In the genomic region with DNA sequence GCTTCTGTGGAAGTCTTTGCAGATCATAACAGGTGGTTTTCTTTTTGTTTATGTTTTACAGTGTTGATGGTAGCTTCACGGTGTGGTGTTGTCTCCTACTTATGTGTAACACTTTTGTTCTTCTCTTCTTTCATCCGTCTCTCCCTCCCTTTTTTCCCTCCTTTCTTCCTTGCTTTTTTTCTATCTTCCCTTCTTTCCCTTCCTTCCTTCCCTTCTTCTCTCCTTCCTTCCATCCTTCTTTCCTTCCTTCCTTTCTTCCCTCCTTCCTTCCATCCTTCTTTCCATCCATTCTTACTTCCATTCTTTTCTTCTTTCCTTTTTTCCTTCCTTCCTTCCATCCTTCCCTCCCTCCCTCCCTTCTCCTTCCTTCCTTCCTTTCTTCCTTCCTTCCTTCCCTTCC, we compare ENCODE assay signal across 30 cellular contexts. TPM values are rescaled to one million over a fixed set of nuclear protein-coding genes. Genes with fewer than 3 reads are reported as not detected.
"Had no signal": no experiment of that assay in that cellular context is flagged by ENCODE, and none has a peak within 500 bp of the region (broad histone marks: within the 10 kb centered on the region; RNA-seq: fewer than 3 reads in every experiment).

No MANE protein-coding gene starts in this region.

- H3K27me3 ChIP-seq: suprapubic skin, testis, thyroid gland, tibial artery, tibial nerve, transverse colon, upper lobe of left lung, upper lobe of right lung, uterus, vagina had no signal

- H3K27me3 Mint-ChIP-seq: stimulated activated memory B cell treated with anti-CD40 and anti-IgM and Interleukin-4, amounts not matched to agents 10 μg/mL and 1 μg/mL and 100 μg/mL, for 72 hours had no signal

- H3K36me3 ChIP-seq: stomach, suprapubic skin, thoracic aorta, thyroid gland, tibial artery, tibial nerve, transverse colon, upper lobe of left lung, upper lobe of right lung, uterus, vagina had no signal

- H3K4me3 ChIP-seq: stomach, suprapubic skin, testis, thoracic aorta, thyroid gland, tibial artery, tibial nerve, transverse colon, upper lobe of left lung, upper lobe of right lung, uterus, vagina had no signal

- H3K9me3 Mint-ChIP-seq: stimulated activated naive B cell treated with anti-CD40 and anti-IgM and Interleukin-4, amounts not matched to agents 10 μg/mL and 1 μg/mL and 100 μg/mL, for 72 hours; stimulated activated naive CD8-positive, alpha-beta T cell treated with anti-CD3 and anti-CD28 coated beads, Interleukin-15, Interleukin-2, amounts not matched to agents 100 ng/mL and 50 ng/mL, for 24 hours; type B pancreatic cell had no signal

- H3K4me1 ChIP-seq: stomach, suprapubic skin, testis, thyroid gland, tibial artery, tibial nerve, transverse colon, upper lobe of left lung, upper lobe of right lung, uterus, vagina had no signal

- H3K27ac Mint-ChIP-seq: stimulated activated effector memory CD8-positive, alpha-beta T cell treated with anti-CD3 and anti-CD28 coated beads, Interleukin-12 subunit alpha, Interleukin-12 subunit beta, amount 100 ng/mL, for 72 hours; stimulated activated memory B cell treated with anti-CD40 and anti-IgM and Interleukin-4, amounts not matched to agents 10 μg/mL and 1 μg/mL and 100 μg/mL, for 72 hours; stimulated activated naive B cell treated with anti-CD40 and anti-IgM and Interleukin-4, amounts not matched to agents 10 μg/mL and 1 μg/mL and 100 μg/mL, for 72 hours; stimulated activated naive CD8-positive, alpha-beta T cell treated with anti-CD3 and anti-CD28 coated beads, Interleukin-15, Interleukin-2, amounts not matched to agents 100 ng/mL and 50 ng/mL, for 24 hours; type B pancreatic cell had no signal

- DNase-seq: stimulated activated CD4-positive, alpha-beta T cell treated with anti-CD3 and anti-CD28 coated beads, Interleukin-2, amount 100 ng/mL, for 48 hours; stimulated activated CD4-positive, alpha-beta T cell treated with anti-CD3 and anti-CD28 coated beads, Interleukin-4, amount 100 ng/mL, for 1 hour; stimulated activated CD4-positive, alpha-beta T cell treated with anti-CD3 and anti-CD28 coated beads, Interleukin-4, amount 100 ng/mL, for 24 hours; stimulated activated CD4-positive, alpha-beta T cell treated with anti-CD3 and anti-CD28 coated beads, Interleukin-4, amount 100 ng/mL, for 4 hours; stimulated activated CD8-positive, alpha-beta memory T cell treated with anti-CD3 and anti-CD28 coated beads, Interleukin-4, amount 100 ng/mL, for 48 hours; stimulated activated naive B cell treated with anti-CD40 and anti-IgM and Interleukin-4, amounts not matched to agents 10 μg/mL and 1 μg/mL and 100 μg/mL, for 72 hours; stimulated activated naive CD4-positive, alpha-beta T cell; stimulated activated naive CD4-positive, alpha-beta T cell treated with Interleukin-2 at 50 U/mL for 16 hours; stimulated activated naive CD8-positive, alpha-beta T cell treated with anti-CD3 and anti-CD28 coated beads, Interleukin-15, amount 100 ng/mL, for 72 hours; stimulated activated naive CD8-positive, alpha-beta T cell treated with anti-CD3 and anti-CD28 coated beads, Interleukin-15, Interleukin-2, amounts not matched to agents 100 U/mL and 50 U/mL, for 24 hours; stomach; substantia nigra; testis; thyroid gland; tibial artery; transverse colon; trophoblast cell; upper lobe of left lung; upper lobe of right lung; uterus had no signal

- H3K9me3 ChIP-seq: stomach, suprapubic skin, testis, thoracic aorta, thyroid gland, tibial artery, tibial nerve, transverse colon, upper lobe of left lung, upper lobe of right lung, uterus, vagina had no signal

- FAIRE-seq: urothelium cell line had no signal

- ATAC-seq: stimulated activated effector memory CD8-positive, alpha-beta T cell treated with anti-CD3 and anti-CD28 coated beads, Interleukin-12 subunit alpha, Interleukin-12 subunit beta, amount 100 ng/mL, for 72 hours; stimulated activated memory B cell treated with anti-CD40 and anti-IgM and Interleukin-4, amounts not matched to agents 10 μg/mL and 1 μg/mL and 100 μg/mL, for 72 hours; stimulated activated naive B cell treated with anti-CD40 and anti-IgM and Interleukin-4, amounts not matched to agents 10 μg/mL and 1 μg/mL and 100 μg/mL, for 72 hours; stimulated activated naive CD8-positive, alpha-beta T cell treated with anti-CD3 and anti-CD28 coated beads, Interleukin-15, amount 100 ng/mL, for 72 hours; stimulated activated naive CD8-positive, alpha-beta T cell treated with anti-CD3 and anti-CD28 coated beads, Interleukin-15, Interleukin-2, amounts not matched to agents 100 U/mL and 50 U/mL, for 24 hours; upper lobe of right lung had no signal

- H3K4me1 Mint-ChIP-seq: stimulated activated effector memory CD8-positive, alpha-beta T cell treated with anti-CD3 and anti-CD28 coated beads, Interleukin-12 subunit alpha, Interleukin-12 subunit beta, amount 100 ng/mL, for 72 hours; stimulated activated memory B cell treated with anti-CD40 and anti-IgM and Interleukin-4, amounts not matched to agents 10 μg/mL and 1 μg/mL and 100 μg/mL, for 72 hours; stimulated activated naive B cell treated with anti-CD40 and anti-IgM and Interleukin-4, amounts not matched to agents 10 μg/mL and 1 μg/mL and 100 μg/mL, for 72 hours; stimulated activated naive CD8-positive, alpha-beta T cell treated with anti-CD3 and anti-CD28 coated beads, Interleukin-15, amount 100 ng/mL, for 72 hours had no signal

- H3K4me3 Mint-ChIP-seq: stimulated activated effector memory CD8-positive, alpha-beta T cell treated with anti-CD3 and anti-CD28 coated beads, Interleukin-12 subunit alpha, Interleukin-12 subunit beta, amount 100 ng/mL, for 72 hours; stimulated activated memory B cell treated with anti-CD40 and anti-IgM and Interleukin-4, amounts not matched to agents 10 μg/mL and 1 μg/mL and 100 μg/mL, for 72 hours; stimulated activated naive B cell treated with anti-CD40 and anti-IgM and Interleukin-4, amounts not matched to agents 10 μg/mL and 1 μg/mL and 100 μg/mL, for 72 hours; stimulated activated naive CD8-positive, alpha-beta T cell treated with anti-CD3 and anti-CD28 coated beads, Interleukin-15, amount 100 ng/mL, for 72 hours; stimulated activated naive CD8-positive, alpha-beta T cell treated with anti-CD3 and anti-CD28 coated beads, Interleukin-15, Interleukin-2, amounts not matched to agents 100 ng/mL and 50 ng/mL, for 24 hours; type B pancreatic cell had no signal

- H3K36me3 Mint-ChIP-seq: stimulated activated effector memory CD8-positive, alpha-beta T cell treated with anti-CD3 and anti-CD28 coated beads, Interleukin-12 subunit alpha, Interleukin-12 subunit beta, amount 100 ng/mL, for 72 hours; stimulated activated memory B cell treated with anti-CD40 and anti-IgM and Interleukin-4, amounts not matched to agents 10 μg/mL and 1 μg/mL and 100 μg/mL, for 72 hours; stimulated activated naive B cell treated with anti-CD40 and anti-IgM and Interleukin-4, amounts not matched to agents 10 μg/mL and 1 μg/mL and 100 μg/mL, for 72 hours; type B pancreatic cell had no signal

- H3K27ac ChIP-seq: stomach, suprapubic skin, testis, thoracic aorta, thyroid gland, tibial artery, tibial nerve, transverse colon, upper lobe of left lung, upper lobe of right lung, uterus, vagina had no signal

RNA-seq across cellular contexts. Expression of a gene that starts 31.4 kb away (rescaled TPM):
- total RNA-seq: temporal lobe, tibial nerve, transverse colon had no signal
